Comparison of ENCODE assay signal across 8 cellular contexts in the genomic region with DNA sequence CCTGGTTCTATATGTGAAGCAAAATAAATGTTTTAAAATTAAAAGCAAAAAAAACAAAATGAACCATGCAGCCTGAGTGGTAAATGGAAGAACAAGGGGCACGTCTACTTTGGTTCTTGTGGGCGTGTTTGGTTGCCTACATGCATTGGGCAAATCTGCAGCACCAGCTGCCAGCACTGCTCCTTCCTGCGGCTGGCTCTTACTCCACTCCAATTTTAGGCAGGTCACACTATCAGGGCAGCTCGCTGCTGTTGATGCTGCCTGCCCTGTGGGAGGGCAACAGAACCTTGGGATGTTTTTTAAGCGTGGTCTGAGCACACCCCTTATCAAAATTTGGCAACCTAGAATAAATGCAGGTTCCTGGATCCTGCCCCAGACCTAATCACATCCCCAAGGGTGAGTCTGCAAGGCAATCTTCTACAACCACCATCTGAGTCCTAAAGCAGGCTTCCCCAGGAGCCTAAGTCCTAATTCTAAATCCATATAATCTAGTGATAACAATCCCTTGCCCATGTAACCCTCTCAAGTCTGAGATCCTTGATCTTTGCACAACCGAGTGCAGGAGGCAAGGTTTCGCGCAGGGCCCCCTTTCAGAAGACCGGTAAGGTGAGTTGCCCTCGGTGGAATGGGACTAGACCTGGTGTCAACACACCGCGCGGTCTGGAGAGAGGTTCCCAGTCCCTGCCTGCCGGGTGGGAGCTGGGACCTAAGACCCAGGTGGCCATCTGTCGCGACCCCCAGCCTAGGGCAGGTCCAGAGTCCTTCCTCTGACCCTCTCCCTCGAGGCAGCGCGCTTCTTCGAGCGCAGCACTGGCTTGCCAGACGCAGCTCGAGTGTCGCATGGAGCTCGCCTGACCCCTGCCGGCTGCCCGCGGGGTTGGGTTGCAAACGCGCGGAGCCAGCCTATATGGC. TPM values are rescaled to one million over a fixed set of nuclear protein-coding genes. Genes with fewer than 3 reads are reported as not detected.
DNase-seq lines count a peak whose midpoint lies in the region; TF ChIP-seq lines count a peak whose summit lies in the region.

No MANE protein-coding gene starts in this region.

- no peak overlapping the region for H3K4me3 ChIP-seq in SJCRH30

- H3K36me3 ChIP-seq in SJCRH30, result peaks cover 3% of the 10 kb centered on the region; the same call in 1 of the 2 replicates

- no peaks in the 10 kb centered on the region for H3K9me3 Mint-ChIP-seq in type B pancreatic cell

- H3K27ac ChIP-seq in SJCRH30, result no peak overlapping the region

- peak; percentile 88 for TF ChIP-seq CTCF in type B pancreatic cell (conservative IDR thresholded peaks at IDR 0.05)

- peak; percentile 39 for TF ChIP-seq POLR2A in GM15510 (IDR thresholded peaks at IDR 0.05; ENCODE audit: borderline replicate concordance, extremely low read depth, insufficient read length)

- no peaks in the 10 kb centered on the region for H3K27me3 ChIP-seq in SJCRH30

- no peak overlapping the region for H3K4me3 Mint-ChIP-seq in type B pancreatic cell

- DNase-seq in 8988T (peak; percentile 58), HT1080 (ENCODE audit: low read depth) (peak; percentile 48), SJCRH30 (peak; percentile 46 to 61), activated gamma-delta T cell treated with Interleukin-2 at 50 U/mL for 16 hours (peak; percentile 73), glomerular visceral epithelial cell (ENCODE audit: extremely low spot score) (peak; percentile 67), posterior cingulate gyrus (peak; percentile 68 to 98 (median 84)), type B pancreatic cell (ENCODE audit: extremely low spot score, unreplicated experiment) (no peak)

- H3K27me3 Mint-ChIP-seq in type B pancreatic cell, result no peaks in the 10 kb centered on the region

- no peaks in the 10 kb centered on the region for H3K9me3 ChIP-seq in SJCRH30 (replicated peaks)

- H3K36me3 Mint-ChIP-seq in type B pancreatic cell, result peaks cover 8% of the 10 kb centered on the region

- peaks cover 9% of the 10 kb centered on the region for H3K4me1 Mint-ChIP-seq in type B pancreatic cell (ENCODE audit: unreplicated experiment)

- H3K27ac Mint-ChIP-seq in type B pancreatic cell, result no peak overlapping the region

- intact Hi-C loops in posterior cingulate gyrus (cut with DNase I), result loop anchor here (1.0 to 5.0 kb wide), 3 partner anchors 54 to 143 kb away; a partner anchor contains a TSS

- H3K4me1 ChIP-seq in SJCRH30, result peaks cover 24% of the 10 kb centered on the region

RNA-seq across cellular contexts. Expression of a gene that starts 15.9 kb away (rescaled TPM):
- total RNA-seq in HT1080 (2014; rRNA removed; shearing (Covaris generic)), result 15.3 and 18.5 TPM in 2 replicates
- 29.0 and 30.0 TPM in 2 replicates for polyA plus RNA-seq in HT1080 (2015; cell fraction: cytosol; rRNA removed)
- polyA plus RNA-seq in HT1080 (2015; cell fraction: nucleus; rRNA removed), result 67.2 and 80.6 TPM in 2 replicates
- total RNA-seq in SJCRH30 (2014; rRNA removed; shearing (Covaris generic)), result 34.9 and 36.7 TPM in 2 replicates
- total RNA-seq in type B pancreatic cell (ENCODE audit: low replicate concordance), result 31.9 and 86.6 TPM in 2 replicates

RNA-seq across cellular contexts. Expression of a gene that starts 19.3 kb away (rescaled TPM):
- 17.5 and 18.0 TPM in 2 replicates for total RNA-seq in HT1080 (2014; rRNA removed; shearing (Covaris generic))
- 13.5 and 13.9 TPM in 2 replicates for polyA plus RNA-seq in HT1080 (2015; cell fraction: cytosol; rRNA removed)
- 23.7 and 28.3 TPM in 2 replicates for polyA plus RNA-seq in HT1080 (2015; cell fraction: nucleus; rRNA removed)
- total RNA-seq in SJCRH30 (2014; rRNA removed; shearing (Covaris generic)), result 10.9 and 11.0 TPM in 2 replicates
- total RNA-seq in type B pancreatic cell (ENCODE audit: low replicate concordance), result 21.6 and 24.8 TPM in 2 replicates

RNA-seq across cellular contexts. Expression of a gene that starts 39.0 kb away (rescaled TPM):
- total RNA-seq in HT1080 (2014; rRNA removed; shearing (Covaris generic)), result 132 and 161 TPM in 2 replicates
- polyA plus RNA-seq in HT1080 (2015; cell fraction: cytosol; rRNA removed), result 84.6 and 87.3 TPM in 2 replicates
- 69.2 and 85.8 TPM in 2 replicates for polyA plus RNA-seq in HT1080 (2015; cell fraction: nucleus; rRNA removed)
- total RNA-seq in SJCRH30 (2014; rRNA removed; shearing (Covaris generic)), result 92.2 and 93.9 TPM in 2 replicates
- 24.1 and 52.2 TPM in 2 replicates for total RNA-seq in type B pancreatic cell (ENCODE audit: low replicate concordance)

RNA-seq across cellular contexts. Expression of a gene that starts 49.3 kb away (rescaled TPM):
- total RNA-seq in HT1080 (2014; rRNA removed; shearing (Covaris generic)), result 19.1 and 30.5 TPM in 2 replicates
- 35.4 and 36.1 TPM in 2 replicates for polyA plus RNA-seq in HT1080 (2015; cell fraction: cytosol; rRNA removed)
- polyA plus RNA-seq in HT1080 (2015; cell fraction: nucleus; rRNA removed), result 31.6 and 35.0 TPM in 2 replicates
- 36.7 and 39.4 TPM in 2 replicates for total RNA-seq in SJCRH30 (2014; rRNA removed; shearing (Covaris generic))
- total RNA-seq in type B pancreatic cell (ENCODE audit: low replicate concordance), result 12.7 and 24.2 TPM in 2 replicates
